27 cellular contexts compared by ENCODE assay signal in genomic region chr22:49740242-49740641, GRCh38.
"Had no signal": no experiment of that assay in that cellular context is flagged by ENCODE, and none has a peak within 500 bp of the region (broad histone marks: within the 10 kb centered on the region; RNA-seq: fewer than 3 reads in every experiment).

No MANE protein-coding gene starts in this region.

- DNase-seq: activated CD4-positive, alpha-beta T cell treated with anti-CD3 and anti-CD28 coated beads for 36 hours; activated CD4-positive, alpha-beta T cell treated with anti-CD3 and anti-CD28 coated beads, Interleukin-2, amount 10 ng/mL, durations not matched to agents 7 days and 5 days; activated CD4-positive, alpha-beta T cell treated with anti-CD3 and anti-CD28 coated beads, Interleukin-2, amount 50 U/mL, for 48 hours; activated naive CD4-positive, alpha-beta T cell treated with anti-CD3 and anti-CD28 coated beads, Interleukin-2, amount 10 ng/mL, durations not matched to agents 7 days and 5 days; activated naive CD8-positive, alpha-beta T cell treated with anti-CD3 and anti-CD28 coated beads, Interleukin-2, amount 50 U/mL, for 24 hours; activated T-cell treated with anti-CD3 and anti-CD28 coated beads, Interleukin-2, amount 50 U/mL, for 1 hour; anterior cingulate cortex; caudate nucleus; cerebellar nuclear complex; Kasumi-1; KG1; MG63; NCI-H1048; NCI-H1105 treated with DMSO at 0.1 percent for 48 hours; NCI-H1436; NCI-H1694; NCI-H1930; NCI-H2081 treated with DMSO at 0.1 percent for 48 hours; NCI-H345; NCI-H524 treated with DMSO at 0.1 percent for 48 hours; PC-3; RPMI8226; SHP77 treated with DMSO at 0.1 percent for 48 hours; SK-N-SH had no signal

- H3K4me1 ChIP-seq: Peyer's patch, SJSA1 had no signal

- H3K36me3 ChIP-seq: MG63, Peyer's patch, SJSA1 had no signal

- H3K27ac ChIP-seq: Peyer's patch, SJSA1 had no signal

- FAIRE-seq: bronchial epithelial cell had no signal

- H3K9me3 ChIP-seq: SJSA1, SK-N-SH had no signal

- H3K4me3 ChIP-seq: MG63, Peyer's patch, SJSA1 had no signal
